Comparison of ENCODE assay signal across 12 cellular contexts in genomic region chr11:88353835-88354496, GRCh38. TPM values are rescaled to one million over a fixed set of nuclear protein-coding genes. Genes with fewer than 3 reads are reported as not detected.
DNase-seq lines count a peak whose midpoint lies in the region; ATAC-seq, FAIRE-seq and TF ChIP-seq lines count a peak whose summit lies in the region.
"Had no signal": no experiment of that assay in that cellular context is flagged by ENCODE, and none has a peak within 500 bp of the region (broad histone marks: within the 10 kb centered on the region; RNA-seq: fewer than 3 reads in every experiment).

No MANE protein-coding gene starts in this region.

- peak overlapping the region; percentile 12 for H3K4me3 Mint-ChIP-seq in stimulated activated effector memory CD8-positive, alpha-beta T cell treated with anti-CD3 and anti-CD28 coated beads, Interleukin-12 subunit alpha, Interleukin-12 subunit beta, amount 100 ng/mL, for 72 hours

- peaks cover 10% of the 10 kb centered on the region for H3K36me3 Mint-ChIP-seq in stimulated activated effector memory CD8-positive, alpha-beta T cell treated with anti-CD3 and anti-CD28 coated beads, Interleukin-12 subunit alpha, Interleukin-12 subunit beta, amount 100 ng/mL, for 72 hours

- H3K79me2 ChIP-seq in OCI-LY3 (ENCODE audit: low read length) = peaks cover 16% of the 10 kb centered on the region

- H2AFZ ChIP-seq in OCI-LY3 (ENCODE audit: low read depth, low read length) = 0 out of 2 replicates have a peak overlapping the region, but pooled peaks have one; percentile 2

- peak overlapping the region; percentile 13 for H3K27ac Mint-ChIP-seq in stimulated activated effector memory CD8-positive, alpha-beta T cell treated with anti-CD3 and anti-CD28 coated beads, Interleukin-12 subunit alpha, Interleukin-12 subunit beta, amount 100 ng/mL, for 72 hours

- no peaks in the 10 kb centered on the region for H3K9me3 Mint-ChIP-seq in stimulated activated effector memory CD8-positive, alpha-beta T cell treated with anti-CD3 and anti-CD28 coated beads, Interleukin-12 subunit alpha, Interleukin-12 subunit beta, amount 100 ng/mL, for 72 hours

- H3K4me1 Mint-ChIP-seq in stimulated activated effector memory CD8-positive, alpha-beta T cell treated with anti-CD3 and anti-CD28 coated beads, Interleukin-12 subunit alpha, Interleukin-12 subunit beta, amount 100 ng/mL, for 72 hours = peaks cover 31% of the 10 kb centered on the region

- H4K20me1 ChIP-seq in OCI-LY3 (ENCODE audit: insufficient read depth, low read length) = no peaks in the 10 kb centered on the region

- H3K36me3 ChIP-seq in OCI-LY3 (replicated peaks; ENCODE audit: low read depth, low read length) (peaks cover 3% of the 10 kb centered on the region), small intestine (ENCODE audit: control insufficient read depth in 2 of 2, insufficient read depth in 2 of 2, low read length in 2 of 2) (no peaks in the 10 kb centered on the region)

- WGBS in small intestine, 3 donors = 62 to 72% (median 68%) methylated on average over 4 of the region's 4 CpGs

- peak overlapping the region; percentile 77 for H3K4me2 ChIP-seq in OCI-LY3 (ENCODE audit: low read length)

- H3K27me3 ChIP-seq in OCI-LY3 (ENCODE audit: low read depth, low read length) (no peaks in the 10 kb centered on the region), small intestine (ENCODE audit: control insufficient read depth in 2 of 2, insufficient read depth in 2 of 2, low read length in 2 of 2) (no peaks in the 10 kb centered on the region)

- H3K4me1 ChIP-seq in OCI-LY3 (ENCODE audit: low read length) (peaks cover 68% of the 10 kb centered on the region), small intestine (ENCODE audit: control insufficient read depth in 2 of 2, insufficient read depth in 1 of 2, low read depth in 1 of 2, low read length in 1 of 2) (peaks cover 0 to 3% of the 10 kb centered on the region in 2 donors)

- TF ChIP-seq CTCF in OCI-LY3 (IDR thresholded peaks at IDR 0.05; ENCODE audit: low read depth, low read length) = no peak

- ATAC-seq in HG02763 (IDR thresholded peaks at IDR 0.05; ENCODE audit: unreplicated experiment) = peak; percentile 34
- ATAC-seq in stimulated activated effector memory CD8-positive, alpha-beta T cell treated with anti-CD3 and anti-CD28 coated beads, Interleukin-12 subunit alpha, Interleukin-12 subunit beta, amount 100 ng/mL, for 72 hours = peak; percentile 82

- peak overlapping the region; percentile 68 for H3K4me3 ChIP-seq in OCI-LY3 (ENCODE audit: low read length)
- H3K4me3 ChIP-seq in small intestine (ENCODE audit: low read depth in 1 of 2, low read length in 2 of 2) = no peak overlapping the region

- H3K27ac ChIP-seq in OCI-LY3 (ENCODE audit: low read length) (peak overlapping the region; percentile 94), small intestine (ENCODE audit: low read depth in 1 of 2, low read length in 1 of 2) (peak overlapping the region in 1 of 2 donors; percentile 17)

- peak overlapping the region; percentile 78 for H3K9ac ChIP-seq in OCI-LY3 (ENCODE audit: low read length)

- DNase-seq in SIG-M5 treated with dmso at 0.1 percent for 504 hours (lab: John Stamatoyannopoulos, UW; ENCODE audit: unreplicated experiment) (peak; percentile 25), SIG-M5 (lab: John Stamatoyannopoulos, UW) (no peak), small intestine (no peak), HK-2 (ENCODE audit: unreplicated experiment) (no peak), NCI-H2029 (lab: John Stamatoyannopoulos, UW) (no peak)
- peak in 1 of 2 donors; percentile 59 for DNase-seq in stimulated activated effector memory CD8-positive, alpha-beta T cell treated with anti-CD3 and anti-CD28 coated beads, Interleukin-12 subunit alpha, Interleukin-12 subunit beta, amount 100 ng/mL, for 72 hours (ENCODE audit: low spot score in 2 of 2)
- DNase-seq: 8988T; activated CD8-positive, alpha-beta memory T cell treated with anti-CD3 and anti-CD28 coated beads, Interleukin-2, amount 50 U/mL, for 48 hours; cortex of kidney; NCI-H2171 had no signal

- FAIRE-seq in small intestine (lab: Jason Lieb, UNC) = no peak

- H3K9me3 ChIP-seq in OCI-LY3 (ENCODE audit: insufficient read depth, low read length) (no peaks in the 10 kb centered on the region), small intestine (ENCODE audit: control insufficient read depth, low read depth) (no peaks in the 10 kb centered on the region)

RNA-seq across cellular contexts. Expression of gene CTSC, which starts 16.4 kb away (rescaled TPM):
- polyA plus RNA-seq in small intestine = 10 to 100 TPM; 16.1 to 72.6 (median 24.6) TPM
